In the genomic region with DNA sequence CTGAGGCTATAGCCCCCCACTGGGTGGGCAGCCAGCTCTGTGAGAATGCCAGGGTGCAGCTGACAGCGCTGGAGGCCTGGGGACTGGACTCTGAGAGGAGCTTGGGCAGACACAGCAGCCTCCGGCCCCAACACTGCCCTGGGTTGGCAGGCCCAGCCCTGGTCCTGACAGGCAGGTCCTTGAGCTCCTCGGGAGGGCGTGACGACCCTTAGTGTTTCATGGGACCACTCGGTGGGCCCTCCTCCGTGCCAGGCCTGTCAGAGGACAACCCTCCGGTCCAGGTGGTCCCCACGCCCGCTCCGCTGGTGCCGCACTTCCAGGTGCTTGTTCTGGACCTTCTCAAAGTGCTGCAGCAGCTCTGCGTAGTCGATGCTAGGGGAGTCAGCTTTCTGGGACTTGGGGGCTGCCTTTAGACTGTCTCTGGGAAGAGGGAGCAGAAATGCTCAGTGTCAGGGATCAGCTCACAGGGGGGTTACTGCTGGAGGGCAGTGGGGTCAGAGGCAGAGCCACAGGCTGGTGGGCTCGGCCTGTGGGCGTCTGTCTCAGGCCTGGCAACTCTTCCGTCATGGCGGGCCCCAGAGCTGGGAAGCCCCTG, we compare ENCODE assay signal across 11 cellular contexts. TPM values are rescaled to one million over a fixed set of nuclear protein-coding genes. Genes with fewer than 3 reads are reported as not detected.
DNase-seq lines count a peak whose midpoint lies in the region; ATAC-seq, FAIRE-seq and TF ChIP-seq lines count a peak whose summit lies in the region.
"Had no signal": no experiment of that assay in that cellular context is flagged by ENCODE, and none has a peak within 500 bp of the region (broad histone marks: within the 10 kb centered on the region; RNA-seq: fewer than 3 reads in every experiment).

No MANE protein-coding gene starts in this region.

- H3K4me1 ChIP-seq in endothelial cell of umbilical vein (ENCODE audit: control insufficient read depth, extremely low read depth, insufficient read depth, low read length) (peaks cover 21% of the 10 kb centered on the region), transverse colon (peaks cover 61 to 92% (median 81%) of the 10 kb centered on the region in 4 donors), MM.1S (ENCODE audit: low read length) (no peaks in the 10 kb centered on the region)
- peaks cover 0 to 7% of the 10 kb centered on the region in 2 donors for H3K4me1 ChIP-seq in naive thymus-derived CD4-positive, alpha-beta T cell (ENCODE audit: control insufficient read depth in 2 of 2, insufficient read depth in 2 of 2, low read length in 2 of 2)

- H3K4me2 ChIP-seq in endothelial cell of umbilical vein (ENCODE audit: insufficient read depth, low read length) = no peak overlapping the region
- H3K4me2 ChIP-seq in MM.1S (ENCODE audit: low read depth, low read length) = no peak overlapping the region

- no peak for ATAC-seq in T-helper 17 cell
- ATAC-seq in naive thymus-derived CD4-positive, alpha-beta T cell = no peak

- H3K9ac ChIP-seq in endothelial cell of umbilical vein (replicated peaks; ENCODE audit: extremely low read depth, insufficient read depth, low read length) (no peak overlapping the region), MM.1S (ENCODE audit: low read length) (no peak overlapping the region)

- no peak overlapping the region for H3K27ac Mint-ChIP-seq in T-helper 17 cell
- peak overlapping the region in 2 of 9 donors; percentile 25 to 42 for H3K27ac Mint-ChIP-seq in naive thymus-derived CD4-positive, alpha-beta T cell
- H3K27ac Mint-ChIP-seq in activated naive CD4-positive, alpha-beta T cell treated with anti-CD3 and anti-CD28 coated beads, Interleukin-2, amount 10 ng/mL, durations not matched to agents 7 days and 5 days = no peak overlapping the region

- H3K9me3 Mint-ChIP-seq in naive thymus-derived CD4-positive, alpha-beta T cell = no peaks in the 10 kb centered on the region
- H3K9me3 Mint-ChIP-seq in activated naive CD4-positive, alpha-beta T cell treated with anti-CD3 and anti-CD28 coated beads, Interleukin-2, amount 10 ng/mL, durations not matched to agents 7 days and 5 days = no peaks in the 10 kb centered on the region

- POLR2A ChIA-PET in endothelial cell of umbilical vein (lab: Charles Lee) = no interaction called here
- POLR2A ChIA-PET in naive thymus-derived CD4-positive, alpha-beta T cell (lab: Charles Lee) = interaction anchor here (0.5 to 0.9 kb wide), 3 partner anchors 9 to 50 kb away, joined by 3 read pairs; no protein-coding TSS in a partner anchor

- H3K27ac ChIP-seq in endothelial cell of umbilical vein (ENCODE audit: insufficient read depth, low read depth, low read length) = peak overlapping the region; percentile 9
- no peak overlapping the region for H3K27ac ChIP-seq in naive thymus-derived CD4-positive, alpha-beta T cell (ENCODE audit: low read depth, low read length)
- peak overlapping the region; percentile 87 to 95 (median 91) for H3K27ac ChIP-seq in transverse colon
- no peak overlapping the region for H3K27ac ChIP-seq in MM.1S (ENCODE audit: low read length)
- H3K27ac ChIP-seq: brain microvascular endothelial cell had no signal

- peak overlapping the region; percentile 78 for H3K4me3 Mint-ChIP-seq in T-helper 17 cell
- peak overlapping the region in 6 of 10 donors; percentile 53 to 84 (median 68) for H3K4me3 Mint-ChIP-seq in naive thymus-derived CD4-positive, alpha-beta T cell
- no peak overlapping the region for H3K4me3 Mint-ChIP-seq in activated naive CD4-positive, alpha-beta T cell treated with anti-CD3 and anti-CD28 coated beads, Interleukin-2, amount 10 ng/mL, durations not matched to agents 7 days and 5 days

- DNase-seq in T-helper 17 cell (no peak), endothelial cell of umbilical vein (ENCODE audit: low read depth, low spot score) (no peak), transverse colon (no peak), MM.1S (no peak), UCSD-AML1 (lab: John Stamatoyannopoulos, UW; ENCODE audit: unreplicated experiment) (no peak)
- peak in 1 of 9 donors; percentile 0 for DNase-seq in naive thymus-derived CD4-positive, alpha-beta T cell
- DNase-seq in activated naive CD4-positive, alpha-beta T cell treated with anti-CD3 and anti-CD28 coated beads, Interleukin-2, amount 10 ng/mL, durations not matched to agents 7 days and 5 days = no peak
- DNase-seq: brain microvascular endothelial cell; DND-41; stimulated activated CD4-positive, alpha-beta T cell treated with anti-CD3 and anti-CD28 coated beads, Interleukin-4, amount 100 ng/mL, for 4 hours had no signal

- no peaks in the 10 kb centered on the region for H3K9me1 ChIP-seq in endothelial cell of umbilical vein (replicated peaks; ENCODE audit: control insufficient read depth, extremely low read depth, insufficient read depth, low read length)

- peaks cover 3% of the 10 kb centered on the region; the same call in 1 of the 2 replicates for H3F3A ChIP-seq in MM.1S (ENCODE audit: insufficient read depth, low read length)

- TF ChIP-seq CTCF in endothelial cell of umbilical vein (IDR thresholded peaks at IDR 0.05; ENCODE audit: extremely low read depth in 1 of 2, insufficient read depth in 1 of 2, low read depth in 1 of 2, low read length in 2 of 2) = no peak
- TF ChIP-seq CTCF in transverse colon (IDR thresholded peaks at IDR 0.05) = no peak
- TF ChIP-seq CTCF in MM.1S (IDR thresholded peaks at IDR 0.05; ENCODE audit: low read length) = no peak

- H3K9me3 ChIP-seq in T-helper 17 cell (ENCODE audit: control insufficient read depth, low read length, poor library complexity, severe bottlenecking) (no peaks in the 10 kb centered on the region), endothelial cell of umbilical vein (replicated peaks; ENCODE audit: control insufficient read depth, insufficient read depth, low read length) (no peaks in the 10 kb centered on the region), transverse colon (no peaks in the 10 kb centered on the region), MM.1S (replicated peaks; ENCODE audit: insufficient read depth, low read length) (no peaks in the 10 kb centered on the region)
- no peaks in the 10 kb centered on the region for H3K9me3 ChIP-seq in naive thymus-derived CD4-positive, alpha-beta T cell (ENCODE audit: control insufficient read depth in 2 of 3, low read length in 3 of 3)

- H3K4me3 ChIP-seq in endothelial cell of umbilical vein (replicated peaks in 1 of 3; ENCODE audit: insufficient read depth in 1 of 3, low read depth in 1 of 3, low read length in 3 of 3) = no peak overlapping the region
- no peak overlapping the region for H3K4me3 ChIP-seq in naive thymus-derived CD4-positive, alpha-beta T cell (ENCODE audit: low read length)
- no peak overlapping the region for H3K4me3 ChIP-seq in transverse colon
- no peak overlapping the region for H3K4me3 ChIP-seq in MM.1S (ENCODE audit: low read length)

- intact Hi-C loops in endothelial cell of umbilical vein (cut with micrococcal nuclease) (loop anchor here (2.0 to 5.0 kb wide), 2 partner anchors 19 to 1500 kb away; partner anchors contain the start of gene SNTB2), transverse colon (cut with DNase I; ENCODE audit: low total_unique reads) (no loop called here)
- intact Hi-C loops in naive thymus-derived CD4-positive, alpha-beta T cell (cut with micrococcal nuclease) = no loop called here

- no peaks in the 10 kb centered on the region for H3K9me2 ChIP-seq in MM.1S (replicated peaks; ENCODE audit: insufficient read depth, low read length)

- TF ChIP-seq POLR2A in endothelial cell of umbilical vein (IDR thresholded peaks at IDR 0.05; ENCODE audit: low read depth, low read length) (no peak), transverse colon (IDR thresholded peaks at IDR 0.05) (no peak)

- H3K79me2 ChIP-seq in endothelial cell of umbilical vein (ENCODE audit: control insufficient read depth, insufficient read depth, low read length) (peaks cover 24% of the 10 kb centered on the region), MM.1S (ENCODE audit: low read length) (no peaks in the 10 kb centered on the region)

- peaks cover 3% of the 10 kb centered on the region for H3K4me1 Mint-ChIP-seq in T-helper 17 cell
- peaks cover 0 to 8% (median 4%) of the 10 kb centered on the region in 7 donors for H3K4me1 Mint-ChIP-seq in naive thymus-derived CD4-positive, alpha-beta T cell
- H3K4me1 Mint-ChIP-seq in activated naive CD4-positive, alpha-beta T cell treated with anti-CD3 and anti-CD28 coated beads, Interleukin-2, amount 10 ng/mL, durations not matched to agents 7 days and 5 days = peaks cover 19% of the 10 kb centered on the region

- in situ Hi-C loops in transverse colon (cut with MboI; ENCODE audit: low pct_ligation_motif_present in 1 of 4, low pct_unique_long_range_greater_than_20kb in 1 of 4, low sequenced_read_pairs in 3 of 4) = loop anchor here in 1 of 4 donors (10.0 kb wide), 1 partner anchor 77 kb away; no protein-coding TSS in a partner anchor

- no TSS peak for BruUV-seq in endothelial cell of umbilical vein (replicated peaks; lab: Mats Ljungman, UMichigan)

- H3K27me3 ChIP-seq in endothelial cell of umbilical vein (ENCODE audit: control insufficient read depth in 2 of 2, insufficient read depth in 2 of 2, low read length in 2 of 2) (no peaks in the 10 kb centered on the region), transverse colon (peaks cover 6% of the 10 kb centered on the region), MM.1S (replicated peaks; ENCODE audit: insufficient read depth, low read length) (no peaks in the 10 kb centered on the region; the same call in 1 of the 2 replicates)
- peaks cover 0 to 6% of the 10 kb centered on the region in 2 donors for H3K27me3 ChIP-seq in naive thymus-derived CD4-positive, alpha-beta T cell (ENCODE audit: control insufficient read depth in 2 of 2, insufficient read depth in 2 of 2, low read length in 2 of 2)
- H3K27me3 ChIP-seq: brain microvascular endothelial cell had no signal

- no peak for FAIRE-seq in endothelial cell of umbilical vein (lab: Jason Lieb, UNC)

- no peak for TF ChIP-seq EP300 in transverse colon (IDR thresholded peaks at IDR 0.05; ENCODE audit: low read depth)

- H2AFZ ChIP-seq in endothelial cell of umbilical vein (ENCODE audit: low read depth, low read length) (no peak overlapping the region), MM.1S (ENCODE audit: low read length) (no peak overlapping the region)

- dilution Hi-C loops in endothelial cell of umbilical vein (cut with MboI; ENCODE audit: extremely low pct_ligation_motif_present, low sequenced_read_pairs) = no loop called here

- H3K27me3 Mint-ChIP-seq in T-helper 17 cell = peaks cover 12% of the 10 kb centered on the region
- H3K27me3 Mint-ChIP-seq in naive thymus-derived CD4-positive, alpha-beta T cell = peaks cover 0 to 26% (median 3%) of the 10 kb centered on the region in 5 donors
- H3K27me3 Mint-ChIP-seq in activated naive CD4-positive, alpha-beta T cell treated with anti-CD3 and anti-CD28 coated beads, Interleukin-2, amount 10 ng/mL, durations not matched to agents 7 days and 5 days = peaks cover 45% of the 10 kb centered on the region

- 60 to 96% methylated on average over 1 to 12 of the region's 18 CpGs for WGBS in transverse colon (ENCODE audit: low coverage in 1 of 2), 2 donors

- no peaks in the 10 kb centered on the region for H3K36me3 Mint-ChIP-seq in T-helper 17 cell (ENCODE audit: low read depth)
- H3K36me3 Mint-ChIP-seq in naive thymus-derived CD4-positive, alpha-beta T cell = peaks cover 0 to 3% (median 0%) of the 10 kb centered on the region in 5 donors
- H3K36me3 Mint-ChIP-seq in activated naive CD4-positive, alpha-beta T cell treated with anti-CD3 and anti-CD28 coated beads, Interleukin-2, amount 10 ng/mL, durations not matched to agents 7 days and 5 days = peaks cover 2% of the 10 kb centered on the region

- no peaks in the 10 kb centered on the region for H4K20me1 ChIP-seq in endothelial cell of umbilical vein (replicated peaks; ENCODE audit: control insufficient read depth, extremely low read depth, insufficient read depth, low read length)
- no peaks in the 10 kb centered on the region for H4K20me1 ChIP-seq in MM.1S (ENCODE audit: insufficient read depth, low read length)

- H3K36me3 ChIP-seq in endothelial cell of umbilical vein (ENCODE audit: control insufficient read depth in 2 of 2, extremely low read depth in 1 of 2, insufficient read depth in 2 of 2, low read length in 2 of 2) (peaks cover 0 to 3% of the 10 kb centered on the region in 2 experiments), transverse colon (no peaks in the 10 kb centered on the region), MM.1S (replicated peaks; ENCODE audit: insufficient read depth, low read length) (no peaks in the 10 kb centered on the region)
- peaks cover 0 to 4% (median 0%) of the 10 kb centered on the region in 3 experiments for H3K36me3 ChIP-seq in naive thymus-derived CD4-positive, alpha-beta T cell (ENCODE audit: control insufficient read depth in 2 of 3, insufficient read depth in 3 of 3, low read length in 3 of 3)
- H3K36me3 ChIP-seq: brain microvascular endothelial cell had no signal

- CTCF ChIA-PET in endothelial cell of umbilical vein (lab: Charles Lee) = interaction anchor here (0.8 to 5.1 kb wide), 8 partner anchors 8 to 82 kb away, joined by 3 to 53 read pairs (median 4); no protein-coding TSS in a partner anchor
- CTCF ChIA-PET in naive thymus-derived CD4-positive, alpha-beta T cell (lab: Charles Lee) = interaction anchor here (1.2 to 2.9 kb wide), 2 partner anchors 9 to 83 kb away, joined by 4 to 12 read pairs; no protein-coding TSS in a partner anchor
- CTCF ChIA-PET in activated naive CD4-positive, alpha-beta T cell treated with anti-CD3 and anti-CD28 coated beads, Interleukin-2, amount 10 ng/mL, durations not matched to agents 7 days and 5 days (lab: Charles Lee) = interaction anchor here (6.1 kb wide), 1 partner anchor 83 kb away, joined by 37 read pairs; no protein-coding TSS in a partner anchor

RNA-seq across cellular contexts. Expression of gene MTSS2, which starts 1.9 kb away (rescaled TPM):
- total RNA-seq in T-helper 17 cell = 1 to 10 TPM; 4.4 to 6.9 TPM
- total RNA-seq in endothelial cell of umbilical vein = 37.6 and 42.3 TPM in 2 replicates
- 38.4 and 41.3 TPM in 2 replicates for polyA plus RNA-seq in endothelial cell of umbilical vein
- polyA plus RNA-seq in endothelial cell of umbilical vein (2011; cell fraction: cytosol; rRNA removed) = 32.0 and 51.0 TPM in 2 replicates
- 55.2 and 60.0 TPM in 2 replicates for polyA plus RNA-seq in endothelial cell of umbilical vein (2011; cell fraction: nucleus; rRNA removed)
- polyA plus RNA-seq in endothelial cell of umbilical vein (2012) = 39.0 and 64.5 TPM in 2 replicates
- 13.4 and 35.5 TPM in 2 replicates for polyA minus RNA-seq in endothelial cell of umbilical vein
- polyA minus RNA-seq in endothelial cell of umbilical vein (2011; cell fraction: cytosol; rRNA and poly(A)+ RNA removed) = 42.5 TPM
- 20.4 and 36.5 TPM in 2 replicates for polyA minus RNA-seq in endothelial cell of umbilical vein (2011; cell fraction: nucleus; rRNA and poly(A)+ RNA removed)
- 10 to 100 TPM in 3 of 5 experiments, 1 to 10 TPM in 2; 1.4 to 16.7 (median 11.5) TPM for total RNA-seq in naive thymus-derived CD4-positive, alpha-beta T cell
- not detected for polyA plus RNA-seq in naive thymus-derived CD4-positive, alpha-beta T cell
- total RNA-seq in transverse colon = 100 to 1,000 TPM in 1 of 4 donors, 10 to 100 TPM in 3; 13.9 to 149 (median 33.8) TPM

RNA-seq across cellular contexts. Expression of gene IL34, which starts 41.4 kb away (rescaled TPM):
- total RNA-seq in T-helper 17 cell (under 1 TPM in 1 of 2 donors, not detected in 1; 0.34 TPM), endothelial cell of umbilical vein (0.23 and 0.97 TPM in 2 replicates), transverse colon (1 to 10 TPM in 2 of 4 donors, not detected in 2; 1.1 to 1.4 TPM)
- polyA plus RNA-seq in endothelial cell of umbilical vein = 0.88 and 1.0 TPM in 2 replicates
- polyA plus RNA-seq in endothelial cell of umbilical vein (2011; cell fraction: cytosol; rRNA removed) = 0.52 and 0.86 TPM in 2 replicates
- polyA plus RNA-seq in endothelial cell of umbilical vein (2011; cell fraction: nucleus; rRNA removed) = 1.0 and 1.1 TPM in 2 replicates
- polyA plus RNA-seq in endothelial cell of umbilical vein (2012) = 0.15 and 0.37 TPM in 2 replicates
- 0.15 TPM in 1 of 2 replicates, not detected in the other for polyA minus RNA-seq in endothelial cell of umbilical vein
- polyA minus RNA-seq in endothelial cell of umbilical vein (2011; cell fraction: cytosol; rRNA and poly(A)+ RNA removed) = not detected
- polyA minus RNA-seq in endothelial cell of umbilical vein (2011; cell fraction: nucleus; rRNA and poly(A)+ RNA removed) = 0.34 and 0.53 TPM in 2 replicates
- total RNA-seq in naive thymus-derived CD4-positive, alpha-beta T cell = 1 to 10 TPM in 1 of 5 experiments, under 1 TPM in 2, not detected in 2; 0.38 to 1.1 (median 0.50) TPM
- not detected for polyA plus RNA-seq in naive thymus-derived CD4-positive, alpha-beta T cell
- total RNA-seq: T-helper 1 cell treated with Interleukin-12 subunit alpha and Interleukin-12 subunit beta and Interleukin-4 antibody, amounts not matched to agents 30 ng/mL and 1 ng/mL, for 36 hours had no signal

Comparison
In these comparisons a context has a peak if more than half of its experiments do, and no peak if none do; other contexts are left out.
1. H3K27ac ChIP-seq: peak in endothelial cell of umbilical vein (single experiment) and transverse colon (4 of 4); none in naive thymus-derived CD4-positive, alpha-beta T cell (single experiment) and MM.1S (single experiment).